ENCODE assay signal across 9 cellular contexts in the genomic region with DNA sequence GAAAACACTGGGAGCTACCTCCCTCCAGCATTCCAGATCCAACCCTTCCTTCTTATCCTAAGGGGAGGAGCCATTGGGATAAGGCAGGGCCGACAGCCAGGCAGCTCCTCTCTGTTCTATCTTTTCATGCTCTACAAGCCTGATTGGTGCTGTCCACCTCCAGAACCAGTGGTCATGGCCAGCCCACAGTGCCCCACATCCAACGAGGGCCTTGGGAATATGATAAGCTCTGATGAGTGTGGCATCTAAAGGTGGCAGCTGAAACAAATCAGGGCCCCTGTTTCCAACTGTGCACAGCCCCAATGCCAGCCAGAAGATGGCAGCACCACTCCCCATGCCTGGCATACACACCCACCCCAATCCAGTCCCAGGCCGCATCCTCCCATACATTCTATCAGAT.
DNase-seq lines count a peak whose midpoint lies in the region; ATAC-seq and TF ChIP-seq lines count a peak whose summit lies in the region.
"Had no signal": no experiment of that assay in that cellular context is flagged by ENCODE, and none has a peak within 500 bp of the region (broad histone marks: within the 10 kb centered on the region; RNA-seq: fewer than 3 reads in every experiment).

No MANE protein-coding gene starts in this region.

- peaks cover 1% of the 10 kb centered on the region for H3K9me3 Mint-ChIP-seq in activated naive CD4-positive, alpha-beta T cell treated with anti-CD3 and anti-CD28 coated beads, Interleukin-2, amount 10 ng/mL, durations not matched to agents 7 days and 5 days
- no peaks in the 10 kb centered on the region for H3K9me3 Mint-ChIP-seq in osteocyte (ENCODE audit: unreplicated experiment)

- no peaks in the 10 kb centered on the region for H3K36me3 Mint-ChIP-seq in activated naive CD4-positive, alpha-beta T cell treated with anti-CD3 and anti-CD28 coated beads, Interleukin-2, amount 10 ng/mL, durations not matched to agents 7 days and 5 days
- H3K36me3 Mint-ChIP-seq in osteocyte (ENCODE audit: unreplicated experiment): no peaks in the 10 kb centered on the region
- H3K36me3 Mint-ChIP-seq: activated naive CD4-positive, alpha-beta T cell treated with anti-CD3 and anti-CD28 coated beads, Interleukin-2, amount 50 U/mL, for 72 hours had no signal

- TF ChIP-seq POLR2A in prostate gland (IDR thresholded peaks at IDR 0.05): no peak

- no peak for ATAC-seq in GM19397 (IDR thresholded peaks at IDR 0.05; ENCODE audit: unreplicated experiment)
- ATAC-seq: activated naive CD4-positive, alpha-beta T cell treated with anti-CD3 and anti-CD28 coated beads, Interleukin-2, amount 50 U/mL, for 72 hours had no signal

- H3K4me3 ChIP-seq in LNCaP clone FGC (ENCODE audit: low read depth, low read length) (no peak overlapping the region), prostate gland (no peak overlapping the region)

- H3K27ac ChIP-seq in prostate gland: no peak overlapping the region

- no peak overlapping the region for H3K4me3 Mint-ChIP-seq in activated naive CD4-positive, alpha-beta T cell treated with anti-CD3 and anti-CD28 coated beads, Interleukin-2, amount 10 ng/mL, durations not matched to agents 7 days and 5 days
- H3K4me3 Mint-ChIP-seq in osteocyte (ENCODE audit: unreplicated experiment): no peak overlapping the region

- H3K4me1 ChIP-seq in prostate gland (replicated peaks): no peaks in the 10 kb centered on the region

- H3K27ac Mint-ChIP-seq in activated naive CD4-positive, alpha-beta T cell treated with anti-CD3 and anti-CD28 coated beads, Interleukin-2, amount 10 ng/mL, durations not matched to agents 7 days and 5 days: no peak overlapping the region
- H3K27ac Mint-ChIP-seq in osteocyte (ENCODE audit: unreplicated experiment): no peak overlapping the region
- H3K27ac Mint-ChIP-seq: activated naive CD4-positive, alpha-beta T cell treated with anti-CD3 and anti-CD28 coated beads, Interleukin-2, amount 50 U/mL, for 72 hours had no signal

- DNase-seq in activated naive CD4-positive, alpha-beta T cell treated with anti-CD3 and anti-CD28 coated beads, Interleukin-2, amount 10 ng/mL, durations not matched to agents 7 days and 5 days: peak; percentile 23
- no peak for DNase-seq in activated naive CD4-positive, alpha-beta T cell treated with anti-CD3 and anti-CD28 coated beads, Interleukin-2, amount 50 U/mL, for 16 hours
- DNase-seq in LNCaP clone FGC (ENCODE audit: low read depth) (no peak), dermis microvascular lymphatic vessel endothelial cell (ENCODE audit: low read depth in 2 of 2) (peak; percentile 28 to 55), osteocyte (ENCODE audit: extremely low spot score, unreplicated experiment) (no peak), SK-N-DZ (ENCODE audit: low spot score) (no peak), prostate gland (ENCODE audit: low spot score) (no peak)

- H3K36me3 ChIP-seq in prostate gland: no peaks in the 10 kb centered on the region

- no peaks in the 10 kb centered on the region for H3K4me1 Mint-ChIP-seq in activated naive CD4-positive, alpha-beta T cell treated with anti-CD3 and anti-CD28 coated beads, Interleukin-2, amount 10 ng/mL, durations not matched to agents 7 days and 5 days
- H3K4me1 Mint-ChIP-seq in osteocyte (ENCODE audit: unreplicated experiment): no peaks in the 10 kb centered on the region

- WGBS in prostate gland: 71% methylated on average over 3 of the region's 3 CpGs

- no peaks in the 10 kb centered on the region for H3K27me3 Mint-ChIP-seq in activated naive CD4-positive, alpha-beta T cell treated with anti-CD3 and anti-CD28 coated beads, Interleukin-2, amount 10 ng/mL, durations not matched to agents 7 days and 5 days
- no peaks in the 10 kb centered on the region for H3K27me3 Mint-ChIP-seq in osteocyte (ENCODE audit: unreplicated experiment)

- intact Hi-C loops in prostate gland (cut with DNase I): no loop called here

- H3K27me3 ChIP-seq in prostate gland (replicated peaks; ENCODE audit: insufficient read depth): no peaks in the 10 kb centered on the region

- no peaks in the 10 kb centered on the region for H3K9me3 ChIP-seq in prostate gland

- CTCF ChIA-PET in activated naive CD4-positive, alpha-beta T cell treated with anti-CD3 and anti-CD28 coated beads, Interleukin-2, amount 10 ng/mL, durations not matched to agents 7 days and 5 days (lab: Charles Lee): no interaction called here

- TF ChIP-seq CTCF in LNCaP clone FGC (IDR thresholded peaks at IDR 0.05; ENCODE audit: control insufficient read depth, extremely low read depth, insufficient read depth) (peak; percentile 21; the same call in 1 of the 2 replicates), osteocyte (IDR thresholded peaks at IDR 0.05) (peak; percentile 55), prostate gland (IDR thresholded peaks at IDR 0.05) (peak in 2 of 4 experiments; percentile 27 to 29)

Comparison
In these comparisons a context has a peak if more than half of its experiments do, and no peak if none do; other contexts are left out.
1. DNase-seq: peak in activated naive CD4-positive, alpha-beta T cell treated with anti-CD3 and anti-CD28 coated beads, Interleukin-2, amount 10 ng/mL, durations not matched to agents 7 days and 5 days (single experiment) and dermis microvascular lymphatic vessel endothelial cell (2 of 2); none in activated naive CD4-positive, alpha-beta T cell treated with anti-CD3 and anti-CD28 coated beads, Interleukin-2, amount 50 U/mL, for 16 hours (single experiment), LNCaP clone FGC (single experiment), osteocyte (single experiment), SK-N-DZ (single experiment) and prostate gland (single experiment).